ENCODE assay signal across 1 cellular context in genomic region chr11:66810576-66811185, GRCh38.
TF ChIP-seq lines count a peak whose summit lies in the region.

No MANE protein-coding gene starts in this region.

TF ChIP-seq in WTC11, 78 proteins besides CTCF, POLR2A, EP300 and RAD21 (continued from another document):
- TF ChIP-seq, protein P1, sequence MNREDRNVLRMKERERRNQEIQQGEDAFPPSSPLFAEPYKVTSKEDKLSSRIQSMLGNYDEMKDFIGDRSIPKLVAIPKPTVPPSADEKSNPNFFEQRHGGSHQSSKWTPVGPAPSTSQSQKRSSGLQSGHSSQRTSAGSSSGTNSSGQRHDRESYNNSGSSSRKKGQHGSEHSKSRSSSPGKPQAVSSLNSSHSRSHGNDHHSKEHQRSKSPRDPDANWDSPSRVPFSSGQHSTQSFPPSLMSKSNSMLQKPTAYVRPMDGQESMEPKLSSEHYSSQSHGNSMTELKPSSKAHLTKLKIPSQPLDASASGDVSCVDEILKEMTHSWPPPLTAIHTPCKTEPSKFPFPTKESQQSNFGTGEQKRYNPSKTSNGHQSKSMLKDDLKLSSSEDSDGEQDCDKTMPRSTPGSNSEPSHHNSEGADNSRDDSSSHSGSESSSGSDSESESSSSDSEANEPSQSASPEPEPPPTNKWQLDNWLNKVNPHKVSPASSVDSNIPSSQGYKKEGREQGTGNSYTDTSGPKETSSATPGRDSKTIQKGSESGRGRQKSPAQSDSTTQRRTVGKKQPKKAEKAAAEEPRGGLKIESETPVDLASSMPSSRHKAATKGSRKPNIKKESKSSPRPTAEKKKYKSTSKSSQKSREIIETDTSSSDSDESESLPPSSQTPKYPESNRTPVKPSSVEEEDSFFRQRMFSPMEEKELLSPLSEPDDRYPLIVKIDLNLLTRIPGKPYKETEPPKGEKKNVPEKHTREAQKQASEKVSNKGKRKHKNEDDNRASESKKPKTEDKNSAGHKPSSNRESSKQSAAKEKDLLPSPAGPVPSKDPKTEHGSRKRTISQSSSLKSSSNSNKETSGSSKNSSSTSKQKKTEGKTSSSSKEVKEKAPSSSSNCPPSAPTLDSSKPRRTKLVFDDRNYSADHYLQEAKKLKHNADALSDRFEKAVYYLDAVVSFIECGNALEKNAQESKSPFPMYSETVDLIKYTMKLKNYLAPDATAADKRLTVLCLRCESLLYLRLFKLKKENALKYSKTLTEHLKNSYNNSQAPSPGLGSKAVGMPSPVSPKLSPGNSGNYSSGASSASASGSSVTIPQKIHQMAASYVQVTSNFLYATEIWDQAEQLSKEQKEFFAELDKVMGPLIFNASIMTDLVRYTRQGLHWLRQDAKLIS (CRISPR knock-in tag; IDR thresholded peaks at IDR 0.05; ENCODE audit: borderline replicate concordance): no peak
- no peak for TF ChIP-seq NFYB (CRISPR knock-in tag; conservative IDR thresholded peaks at IDR 0.05; ENCODE audit: low read depth)
- no peak for TF ChIP-seq JAZF1 (CRISPR knock-in tag; IDR thresholded peaks at IDR 0.05)
- TF ChIP-seq, protein P2, sequence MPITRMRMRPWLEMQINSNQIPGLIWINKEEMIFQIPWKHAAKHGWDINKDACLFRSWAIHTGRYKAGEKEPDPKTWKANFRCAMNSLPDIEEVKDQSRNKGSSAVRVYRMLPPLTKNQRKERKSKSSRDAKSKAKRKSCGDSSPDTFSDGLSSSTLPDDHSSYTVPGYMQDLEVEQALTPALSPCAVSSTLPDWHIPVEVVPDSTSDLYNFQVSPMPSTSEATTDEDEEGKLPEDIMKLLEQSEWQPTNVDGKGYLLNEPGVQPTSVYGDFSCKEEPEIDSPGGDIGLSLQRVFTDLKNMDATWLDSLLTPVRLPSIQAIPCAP (CRISPR knock-in tag; IDR thresholded peaks at IDR 0.05): no peak
- no peak for TF ChIP-seq ZNF423 (CRISPR knock-in tag; IDR thresholded peaks at IDR 0.05)
- TF ChIP-seq, protein P3, sequence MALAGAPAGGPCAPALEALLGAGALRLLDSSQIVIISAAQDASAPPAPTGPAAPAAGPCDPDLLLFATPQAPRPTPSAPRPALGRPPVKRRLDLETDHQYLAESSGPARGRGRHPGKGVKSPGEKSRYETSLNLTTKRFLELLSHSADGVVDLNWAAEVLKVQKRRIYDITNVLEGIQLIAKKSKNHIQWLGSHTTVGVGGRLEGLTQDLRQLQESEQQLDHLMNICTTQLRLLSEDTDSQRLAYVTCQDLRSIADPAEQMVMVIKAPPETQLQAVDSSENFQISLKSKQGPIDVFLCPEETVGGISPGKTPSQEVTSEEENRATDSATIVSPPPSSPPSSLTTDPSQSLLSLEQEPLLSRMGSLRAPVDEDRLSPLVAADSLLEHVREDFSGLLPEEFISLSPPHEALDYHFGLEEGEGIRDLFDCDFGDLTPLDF (CRISPR knock-in tag; IDR thresholded peaks at IDR 0.05): no peak
- no peak for TF ChIP-seq ZBTB21 (CRISPR knock-in tag; IDR thresholded peaks at IDR 0.05; ENCODE audit: borderline replicate concordance)
- TF ChIP-seq CREB1 (CRISPR knock-in tag; IDR thresholded peaks at IDR 0.05): no peak
- TF ChIP-seq HMGA2 (CRISPR knock-in tag; IDR thresholded peaks at IDR 0.05): no peak
- TF ChIP-seq, protein P4, sequence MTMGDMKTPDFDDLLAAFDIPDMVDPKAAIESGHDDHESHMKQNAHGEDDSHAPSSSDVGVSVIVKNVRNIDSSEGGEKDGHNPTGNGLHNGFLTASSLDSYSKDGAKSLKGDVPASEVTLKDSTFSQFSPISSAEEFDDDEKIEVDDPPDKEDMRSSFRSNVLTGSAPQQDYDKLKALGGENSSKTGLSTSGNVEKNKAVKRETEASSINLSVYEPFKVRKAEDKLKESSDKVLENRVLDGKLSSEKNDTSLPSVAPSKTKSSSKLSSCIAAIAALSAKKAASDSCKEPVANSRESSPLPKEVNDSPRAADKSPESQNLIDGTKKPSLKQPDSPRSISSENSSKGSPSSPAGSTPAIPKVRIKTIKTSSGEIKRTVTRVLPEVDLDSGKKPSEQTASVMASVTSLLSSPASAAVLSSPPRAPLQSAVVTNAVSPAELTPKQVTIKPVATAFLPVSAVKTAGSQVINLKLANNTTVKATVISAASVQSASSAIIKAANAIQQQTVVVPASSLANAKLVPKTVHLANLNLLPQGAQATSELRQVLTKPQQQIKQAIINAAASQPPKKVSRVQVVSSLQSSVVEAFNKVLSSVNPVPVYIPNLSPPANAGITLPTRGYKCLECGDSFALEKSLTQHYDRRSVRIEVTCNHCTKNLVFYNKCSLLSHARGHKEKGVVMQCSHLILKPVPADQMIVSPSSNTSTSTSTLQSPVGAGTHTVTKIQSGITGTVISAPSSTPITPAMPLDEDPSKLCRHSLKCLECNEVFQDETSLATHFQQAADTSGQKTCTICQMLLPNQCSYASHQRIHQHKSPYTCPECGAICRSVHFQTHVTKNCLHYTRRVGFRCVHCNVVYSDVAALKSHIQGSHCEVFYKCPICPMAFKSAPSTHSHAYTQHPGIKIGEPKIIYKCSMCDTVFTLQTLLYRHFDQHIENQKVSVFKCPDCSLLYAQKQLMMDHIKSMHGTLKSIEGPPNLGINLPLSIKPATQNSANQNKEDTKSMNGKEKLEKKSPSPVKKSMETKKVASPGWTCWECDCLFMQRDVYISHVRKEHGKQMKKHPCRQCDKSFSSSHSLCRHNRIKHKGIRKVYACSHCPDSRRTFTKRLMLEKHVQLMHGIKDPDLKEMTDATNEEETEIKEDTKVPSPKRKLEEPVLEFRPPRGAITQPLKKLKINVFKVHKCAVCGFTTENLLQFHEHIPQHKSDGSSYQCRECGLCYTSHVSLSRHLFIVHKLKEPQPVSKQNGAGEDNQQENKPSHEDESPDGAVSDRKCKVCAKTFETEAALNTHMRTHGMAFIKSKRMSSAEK (CRISPR knock-in tag; IDR thresholded peaks at IDR 0.05; ENCODE audit: borderline replicate concordance): no peak
- no peak for TF ChIP-seq USF1 (CRISPR knock-in tag; IDR thresholded peaks at IDR 0.05)
- TF ChIP-seq, protein P5, sequence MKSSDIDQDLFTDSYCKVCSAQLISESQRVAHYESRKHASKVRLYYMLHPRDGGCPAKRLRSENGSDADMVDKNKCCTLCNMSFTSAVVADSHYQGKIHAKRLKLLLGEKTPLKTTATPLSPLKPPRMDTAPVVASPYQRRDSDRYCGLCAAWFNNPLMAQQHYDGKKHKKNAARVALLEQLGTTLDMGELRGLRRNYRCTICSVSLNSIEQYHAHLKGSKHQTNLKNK (CRISPR knock-in tag; IDR thresholded peaks at IDR 0.05): no peak
